ENCODE assay signal across 8 cellular contexts in genomic region chr3:166457382-166457781, GRCh38.
"Had no signal": no experiment of that assay in that cellular context is flagged by ENCODE, and none has a peak within 500 bp of the region (broad histone marks: within the 10 kb centered on the region; RNA-seq: fewer than 3 reads in every experiment).

No MANE protein-coding gene starts in this region.

- FAIRE-seq: G401.6, GM12878, GM12891, GM12892, GM18507, GM19239 had no signal

- H3K4me3 ChIP-seq: GM12878 had no signal

- DNase-seq: GDM1, GF-D8 had no signal

- ATAC-seq: GM12878 had no signal
